Comparison of ENCODE assay signal across 8 cellular contexts in genomic region chr11:47467372-47467771, GRCh38. TPM values are rescaled to one million over a fixed set of nuclear protein-coding genes. Genes with fewer than 3 reads are reported as not detected.
DNase-seq lines count a peak whose midpoint lies in the region; ATAC-seq and TF ChIP-seq lines count a peak whose summit lies in the region.

No MANE protein-coding gene starts in this region.

- H3K9me3 ChIP-seq in heart right ventricle (no peaks in the 10 kb centered on the region), stomach (no peaks in the 10 kb centered on the region)

- no peak for TF ChIP-seq POLR2A in stomach (IDR thresholded peaks at IDR 0.05)

- H3K4me1 ChIP-seq in heart right ventricle (peaks cover 6 to 52% (median 35%) of the 10 kb centered on the region in 9 donors), stomach (peaks cover 27 to 56% (median 42%) of the 10 kb centered on the region in 4 donors)

- WGBS in heart right ventricle, 2 donors, result 84 to 86% methylated on average over 8 of the region's 8 CpGs
- 42 to 62% (median 57%) methylated on average over 8 of the region's 8 CpGs for WGBS in stomach, 5 donors

- intact Hi-C loops in heart right ventricle (cut with DNase I) (loop anchor here in 2 of 10 donors (5.0 kb wide), 1 partner anchor 85 kb away; the partner anchor contains the start of gene CELF1 (in 2 of the 2)), stomach (cut with DNase I; ENCODE audit: low total_unique reads) (no loop called here)

- TF ChIP-seq CTCF in heart right ventricle (IDR thresholded peaks at IDR 0.05) (no peak), stomach (IDR thresholded peaks at IDR 0.05) (no peak)

- no peak for TF ChIP-seq EP300 in stomach (IDR thresholded peaks at IDR 0.05)

- H3K4me3 ChIP-seq in heart right ventricle, result no peak overlapping the region
- H3K4me3 ChIP-seq in stomach, result no peak overlapping the region

- H3K36me3 ChIP-seq in heart right ventricle (peaks cover 0 to 94% (median 32%) of the 10 kb centered on the region in 9 donors), stomach (peaks cover 31 to 70% (median 60%) of the 10 kb centered on the region in 4 donors)

- peak in 5 of 8 donors; percentile 8 to 23 (median 18) for ATAC-seq in heart right ventricle

- DNase-seq in DMS53 (lab: John Stamatoyannopoulos, UW) (peak; percentile 5), DMS53 treated with DMSO at 0.1 percent for 48 hours (lab: John Stamatoyannopoulos, UW; ENCODE audit: unreplicated experiment) (no peak), NCI-H774 (lab: John Stamatoyannopoulos, UW) (peak; percentile 78), heart right ventricle (no peak), stomach (peak; percentile 54), medulla oblongata (ENCODE audit: extremely low spot score) (no peak), dedifferentiated amniotic fluid mesenchymal stem cell (ENCODE audit: extremely low spot score) (no peak)
- no peak for DNase-seq in stimulated activated CD4-positive, alpha-beta T cell treated with anti-CD3 and anti-CD28 coated beads, Interleukin-1b, Interleukin-23, amount 100 ng/mL, for 48 hours

- H3K27me3 ChIP-seq in heart right ventricle, result no peaks in the 10 kb centered on the region
- H3K27me3 ChIP-seq in stomach, result no peaks in the 10 kb centered on the region

- peak overlapping the region in 9 of 10 donors; percentile 28 to 79 (median 62) for H3K27ac ChIP-seq in heart right ventricle
- peak overlapping the region; percentile 52 to 82 (median 76) for H3K27ac ChIP-seq in stomach

RNA-seq across cellular contexts. Expression of gene RAPSN, which starts 18.4 kb away (rescaled TPM):
- total RNA-seq in heart right ventricle, result 10 to 100 TPM in 1 of 10 donors, 1 to 10 TPM in 9; 2.9 to 10.2 (median 4.0) TPM
- 1 to 10 TPM in 1 of 2 donors, under 1 TPM in 1; 0.33 to 6.2 TPM for polyA plus RNA-seq in heart right ventricle
- total RNA-seq in stomach, result 1 to 10 TPM in 2 of 5 donors, not detected in 3; 1.1 to 1.2 TPM
- under 1 TPM in 1 of 3 donors, not detected in 2; 0.20 TPM for polyA plus RNA-seq in stomach

RNA-seq across cellular contexts. Expression of gene PSMC3, which starts 41.1 kb away (rescaled TPM):
- total RNA-seq in heart right ventricle (100 to 1,000 TPM; 129 to 171 (median 140) TPM), stomach (100 to 1,000 TPM in 2 of 5 donors, 10 to 100 TPM in 2, 1 to 10 TPM in 1; 8.1 to 147 (median 65.9) TPM)
- polyA plus RNA-seq in heart right ventricle (100 to 1,000 TPM; 184 to 272 TPM), stomach (100 to 1,000 TPM; 143 to 175 (median 145) TPM)

RNA-seq across cellular contexts. Expression of gene SLC39A13, which starts 59.0 kb away (rescaled TPM):
- total RNA-seq in heart right ventricle (10 to 100 TPM; 31.1 to 54.5 (median 40.8) TPM), stomach (100 to 1,000 TPM in 1 of 5 donors, 10 to 100 TPM in 3, 1 to 10 TPM in 1; 7.0 to 158 (median 24.8) TPM)
- polyA plus RNA-seq in heart right ventricle (10 to 100 TPM; 62.3 to 86.4 TPM), stomach (10 to 100 TPM; 21.7 to 33.6 (median 27.1) TPM)

Comparison
In these comparisons a context has a peak if more than half of its experiments do, and no peak if none do; other contexts are left out.
1. DNase-seq: peak in DMS53 (single experiment), NCI-H774 (single experiment) and stomach (single experiment); none in DMS53 treated with DMSO at 0.1 percent for 48 hours (single experiment), heart right ventricle (0 of 2), stimulated activated CD4-positive, alpha-beta T cell treated with anti-CD3 and anti-CD28 coated beads, Interleukin-1b, Interleukin-23, amount 100 ng/mL, for 48 hours (single experiment), medulla oblongata (single experiment) and dedifferentiated amniotic fluid mesenchymal stem cell (single experiment).